ENCODE assay signal across 13 cellular contexts in genomic region chr9:129323376-129323998, GRCh38.
DNase-seq lines count a peak whose midpoint lies in the region; ATAC-seq and TF ChIP-seq lines count a peak whose summit lies in the region.
"Had no signal": no experiment of that assay in that cellular context is flagged by ENCODE, and none has a peak within 500 bp of the region (broad histone marks: within the 10 kb centered on the region; RNA-seq: fewer than 3 reads in every experiment).

No MANE protein-coding gene starts in this region.

- peak overlapping the region; percentile 49 for H3K27ac ChIP-seq in mesodermal cell (ENCODE audit: low read depth, low read length, severe bottlenecking)
- H3K27ac ChIP-seq in tibial artery, result peak overlapping the region; percentile 90 to 93
- H3K27ac ChIP-seq: body of pancreas had no signal

- H3K27ac Mint-ChIP-seq in activated naive CD4-positive, alpha-beta T cell treated with anti-CD3 and anti-CD28 coated beads, Interleukin-2, amount 10 ng/mL, durations not matched to agents 7 days and 5 days, result no peak overlapping the region
- H3K27ac Mint-ChIP-seq in chondrocyte (ENCODE audit: unreplicated experiment), result peak overlapping the region; percentile 71
- H3K27ac Mint-ChIP-seq: effector memory CD8-positive, alpha-beta T cell had no signal

- no peaks in the 10 kb centered on the region for H3K36me3 ChIP-seq in mesodermal cell (ENCODE audit: control insufficient read depth, insufficient read depth, low read length)
- no peaks in the 10 kb centered on the region for H3K36me3 ChIP-seq in tibial artery

- H3K9me3 ChIP-seq in mesodermal cell (ENCODE audit: control insufficient read depth, low read length), result no peaks in the 10 kb centered on the region
- H3K9me3 ChIP-seq in tibial artery, result no peaks in the 10 kb centered on the region
- H3K9me3 ChIP-seq: body of pancreas had no signal

- CTCF ChIA-PET in activated naive CD4-positive, alpha-beta T cell treated with anti-CD3 and anti-CD28 coated beads, Interleukin-2, amount 10 ng/mL, durations not matched to agents 7 days and 5 days (lab: Charles Lee), result no interaction called here
- CTCF ChIA-PET in GM10248 (lab: Yijun Ruan, JAX), result interaction anchor here (1.2 to 1.5 kb wide), 2 partner anchors 11 to 149 kb away, joined by 3 to 4 read pairs; no protein-coding TSS in a partner anchor

- peaks cover 51% of the 10 kb centered on the region for H3K27me3 Mint-ChIP-seq in activated naive CD4-positive, alpha-beta T cell treated with anti-CD3 and anti-CD28 coated beads, Interleukin-2, amount 10 ng/mL, durations not matched to agents 7 days and 5 days
- no peaks in the 10 kb centered on the region for H3K27me3 Mint-ChIP-seq in chondrocyte (ENCODE audit: low read depth)

- no peaks in the 10 kb centered on the region for H3K27me3 ChIP-seq in tibial artery
- H3K27me3 ChIP-seq: body of pancreas had no signal

- no peaks in the 10 kb centered on the region for H3K9me3 Mint-ChIP-seq in activated naive CD4-positive, alpha-beta T cell treated with anti-CD3 and anti-CD28 coated beads, Interleukin-2, amount 10 ng/mL, durations not matched to agents 7 days and 5 days
- H3K9me3 Mint-ChIP-seq in chondrocyte (ENCODE audit: low read depth), result no peaks in the 10 kb centered on the region
- H3K9me3 Mint-ChIP-seq: effector memory CD8-positive, alpha-beta T cell had no signal

- no peaks in the 10 kb centered on the region for H3K36me3 Mint-ChIP-seq in activated naive CD4-positive, alpha-beta T cell treated with anti-CD3 and anti-CD28 coated beads, Interleukin-2, amount 10 ng/mL, durations not matched to agents 7 days and 5 days
- H3K36me3 Mint-ChIP-seq in chondrocyte (ENCODE audit: low read depth), result no peaks in the 10 kb centered on the region

- peaks cover 41% of the 10 kb centered on the region for H3K4me1 ChIP-seq in mesodermal cell (ENCODE audit: control insufficient read depth, insufficient read depth, low read length, poor library complexity, severe bottlenecking)
- H3K4me1 ChIP-seq in tibial artery, result peaks cover 10 to 73% (median 66%) of the 10 kb centered on the region in 4 donors

- TF ChIP-seq CTCF in chondrocyte (IDR thresholded peaks at IDR 0.05) (no peak), tibial artery (IDR thresholded peaks at IDR 0.05) (no peak), GM10248 (IDR thresholded peaks at IDR 0.05; ENCODE audit: control extremely low read depth, extremely low read depth, low read depth, missing control alignments) (no peak)

- H3K4me1 Mint-ChIP-seq in activated naive CD4-positive, alpha-beta T cell treated with anti-CD3 and anti-CD28 coated beads, Interleukin-2, amount 10 ng/mL, durations not matched to agents 7 days and 5 days, result peaks cover 23% of the 10 kb centered on the region
- H3K4me1 Mint-ChIP-seq in chondrocyte (ENCODE audit: low read depth), result peaks cover 73% of the 10 kb centered on the region

- H3K4me3 Mint-ChIP-seq in activated naive CD4-positive, alpha-beta T cell treated with anti-CD3 and anti-CD28 coated beads, Interleukin-2, amount 10 ng/mL, durations not matched to agents 7 days and 5 days, result no peak overlapping the region
- H3K4me3 Mint-ChIP-seq in chondrocyte (ENCODE audit: unreplicated experiment), result no peak overlapping the region
- H3K4me3 Mint-ChIP-seq: effector memory CD8-positive, alpha-beta T cell had no signal

- 69 to 87% methylated on average over 5 of the region's 6 CpGs for WGBS in mesodermal cell (ENCODE audit: insufficient coverage in 2 of 2), 2 experiments

- DNase-seq in activated naive CD4-positive, alpha-beta T cell treated with anti-CD3 and anti-CD28 coated beads, Interleukin-2, amount 10 ng/mL, durations not matched to agents 7 days and 5 days, result peak; percentile 16
- DNase-seq in activated naive CD4-positive, alpha-beta T cell treated with anti-CD3 and anti-CD28 coated beads, Interleukin-2, amount 50 U/mL, for 16 hours, result no peak
- DNase-seq in chondrocyte (ENCODE audit: low spot score), result no peak
- peak; percentile 21 to 64 for DNase-seq in tibial artery
- no peak for DNase-seq in GM10248 (ENCODE audit: extremely low spot score)
- DNase-seq: activated CD4-positive, CD25-positive, alpha-beta regulatory T cell treated with anti-CD3 and anti-CD28 coated beads, Interleukin-2, amount 50 U/mL, for 72 hours; body of pancreas; effector memory CD8-positive, alpha-beta T cell; foreskin melanocyte; stimulated activated CD8-positive, alpha-beta memory T cell treated with anti-CD3 and anti-CD28 coated beads, Interleukin-4, amount 100 ng/mL, for 48 hours had no signal

- no peak overlapping the region for H3K4me3 ChIP-seq in mesodermal cell (ENCODE audit: extremely low read depth, insufficient read depth, low read length, poor library complexity, severe bottlenecking)
- no peak overlapping the region for H3K4me3 ChIP-seq in tibial artery
- H3K4me3 ChIP-seq: body of pancreas had no signal

- POLR2A ChIA-PET in GM10248 (lab: Yijun Ruan, JAX), result no interaction called here

- ATAC-seq in HG02678 (IDR thresholded peaks at IDR 0.05; ENCODE audit: unreplicated experiment) (no peak), GM18861 (IDR thresholded peaks at IDR 0.05; ENCODE audit: unreplicated experiment) (no peak)
- ATAC-seq: body of pancreas; effector memory CD8-positive, alpha-beta T cell had no signal

- intact Hi-C loops in tibial artery (cut with DNase I; ENCODE audit: low total_unique reads), result loop anchor here (5.0 kb wide), 1 partner anchor 159 kb away; no protein-coding TSS in a partner anchor

Comparison
In these comparisons a context has a peak if more than half of its experiments do, and no peak if none do; other contexts are left out.
1. DNase-seq: peak in activated naive CD4-positive, alpha-beta T cell treated with anti-CD3 and anti-CD28 coated beads, Interleukin-2, amount 10 ng/mL, durations not matched to agents 7 days and 5 days (single experiment) and tibial artery (2 of 2); none in activated naive CD4-positive, alpha-beta T cell treated with anti-CD3 and anti-CD28 coated beads, Interleukin-2, amount 50 U/mL, for 16 hours (single experiment), chondrocyte (single experiment) and GM10248 (single experiment).